Comparison of ENCODE assay signal across 1 cellular context in the genomic region with DNA sequence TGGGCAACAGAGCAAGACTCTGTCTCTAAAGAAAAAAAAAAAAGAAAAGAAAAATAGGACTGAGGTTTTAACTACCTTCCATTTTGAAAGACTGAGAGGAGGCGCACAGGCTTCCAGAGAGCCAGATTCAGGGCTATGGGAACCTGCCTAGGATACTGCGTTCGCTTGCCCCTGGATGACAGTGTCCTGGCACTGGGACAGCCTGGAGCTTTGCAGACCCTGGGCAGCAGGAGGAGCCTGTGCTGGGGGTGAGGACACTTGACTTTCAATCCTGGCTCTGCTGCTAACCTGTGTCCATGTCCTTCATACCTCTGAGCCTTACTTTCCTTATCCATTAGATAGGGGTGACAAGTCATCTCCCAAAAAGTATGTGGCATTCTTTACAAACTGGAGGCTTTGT.
TF ChIP-seq lines count a peak whose summit lies in the region.

No MANE protein-coding gene starts in this region.

TF ChIP-seq in H1, 55 proteins besides CTCF, POLR2A, EP300 and RAD21:
- TF ChIP-seq SP1 (IDR thresholded peaks at IDR 0.05; ENCODE audit: low read depth, low read length) (no peak), NRF1 (IDR thresholded peaks at IDR 0.05; ENCODE audit: low read depth, low read length) (no peak), JUN (IDR thresholded peaks at IDR 0.05; ENCODE audit: low read depth, low read length) (no peak), BRCA1 (IDR thresholded peaks at IDR 0.05; ENCODE audit: low read depth, low read length) (no peak), TAF1 (IDR thresholded peaks at IDR 0.05; ENCODE audit: low read depth, low read length) (no peak), SRF (IDR thresholded peaks at IDR 0.05; ENCODE audit: low read depth, low read length) (no peak), RNF2 (IDR thresholded peaks at IDR 0.05; ENCODE audit: borderline replicate concordance, low read depth, low read length, missing control alignments, poor library complexity, severe bottlenecking) (no peak), SAP30 (IDR thresholded peaks at IDR 0.05; ENCODE audit: insufficient read depth, insufficient replicate concordance, low read length) (no peak), CEBPB (IDR thresholded peaks at IDR 0.05; ENCODE audit: low read depth, low read length) (no peak), MAFK (IDR thresholded peaks at IDR 0.05; ENCODE audit: low read depth, low read length) (no peak), ZNF274 (IDR thresholded peaks at IDR 0.05; ENCODE audit: borderline replicate concordance, extremely low read depth, low read length) (no peak), POLR2AphosphoS5 (IDR thresholded peaks at IDR 0.05; ENCODE audit: low read depth, low read length) (no peak), CBX5 (IDR thresholded peaks at IDR 0.05; ENCODE audit: low read depth, low read length) (no peak)
